In genomic region chr3:123066599-123066895, GRCh38 we compare ENCODE assay signal across 8 cellular contexts. TPM values are rescaled to one million over a fixed set of nuclear protein-coding genes. Genes with fewer than 3 reads are reported as not detected.
DNase-seq lines count a peak whose midpoint lies in the region; ATAC-seq and TF ChIP-seq lines count a peak whose summit lies in the region.

No MANE protein-coding gene starts in this region.

- no peaks in the 10 kb centered on the region for H3F3A ChIP-seq in DOHH2 (ENCODE audit: control insufficient read depth, insufficient read depth)

- H3K9me3 ChIP-seq in DOHH2 (ENCODE audit: control insufficient read depth, insufficient read depth, low read length): no peaks in the 10 kb centered on the region
- H3K9me3 ChIP-seq in prostate gland: no peaks in the 10 kb centered on the region

- WGBS in prostate gland: 8% methylated on average over 6 of the region's 6 CpGs

- intact Hi-C loops in prostate gland (cut with DNase I): no loop called here

- peaks cover 11% of the 10 kb centered on the region for H3K4me1 ChIP-seq in DOHH2 (ENCODE audit: control insufficient read depth, low read length)
- H3K4me1 ChIP-seq in prostate gland (replicated peaks): peaks cover 5% of the 10 kb centered on the region

- no peak for DNase-seq in fibroblast of pulmonary artery (ENCODE audit: low read depth)
- no peak for DNase-seq in prostate gland (ENCODE audit: low spot score)
- no peak for DNase-seq in C1 segment of cervical spinal cord (lab: John Stamatoyannopoulos, UW)
- no peak for DNase-seq in COR-L47 (lab: John Stamatoyannopoulos, UW)

- no peaks in the 10 kb centered on the region for H4K20me1 ChIP-seq in DOHH2 (ENCODE audit: control insufficient read depth, insufficient read depth, low read depth, low read length)

- TF ChIP-seq CTCF in DOHH2 (IDR thresholded peaks at IDR 0.05; ENCODE audit: low read depth, low read length, poor library complexity, severe bottlenecking) (no peak), fibroblast of pulmonary artery (IDR thresholded peaks at IDR 0.05; ENCODE audit: low read length, missing control alignments) (no peak), prostate gland (IDR thresholded peaks at IDR 0.05) (no peak)

- H3K4me2 ChIP-seq in DOHH2 (ENCODE audit: low read length): peak overlapping the region; percentile 79

- no peaks in the 10 kb centered on the region for H3K9me2 ChIP-seq in DOHH2 (replicated peaks; ENCODE audit: control insufficient read depth, low read length)

- H3K79me2 ChIP-seq in DOHH2 (ENCODE audit: control insufficient read depth, low read length): peaks cover 28% of the 10 kb centered on the region

- H3K27ac ChIP-seq in DOHH2 (ENCODE audit: low read depth, low read length) (no peak overlapping the region), prostate gland (peak overlapping the region; percentile 71 to 76)

- H3K36me3 ChIP-seq in DOHH2 (ENCODE audit: control insufficient read depth, low read length) (no peaks in the 10 kb centered on the region), prostate gland (no peaks in the 10 kb centered on the region)

- no peak for TF ChIP-seq POLR2A in prostate gland (IDR thresholded peaks at IDR 0.05)

- ATAC-seq in SK-N-SH treated with all-trans-retinoic acid at 6 μM for 48 hours (peak; percentile 10; the same call in 1 of the 3 replicates), HG03025 (IDR thresholded peaks at IDR 0.05; ENCODE audit: low FRiP score, unreplicated experiment) (no peak), HG02970 (IDR thresholded peaks at IDR 0.05; ENCODE audit: low FRiP score, unreplicated experiment) (no peak)

- H3K27me3 ChIP-seq in DOHH2 (ENCODE audit: control insufficient read depth, low read length) (peaks cover 24% of the 10 kb centered on the region), prostate gland (replicated peaks; ENCODE audit: insufficient read depth) (no peaks in the 10 kb centered on the region)

- H3K4me3 ChIP-seq in DOHH2 (ENCODE audit: low read length) (peak overlapping the region; percentile 76), fibroblast of pulmonary artery (replicated peaks; ENCODE audit: low read depth, low read length) (peak overlapping the region; percentile 86), prostate gland (peak overlapping the region; percentile 74 to 92)

TF ChIP-seq in SK-N-SH treated with all-trans-retinoic acid at 6 μM for 48 hours, 23 proteins besides CTCF, POLR2A, EP300 and RAD21:
- TF ChIP-seq CSRNP3 (CRISPR knock-in tag; IDR thresholded peaks at IDR 0.05): no peak
- TF ChIP-seq GLIS3 (CRISPR knock-in tag; IDR thresholded peaks at IDR 0.05): no peak
- TF ChIP-seq BACH2 (CRISPR knock-in tag; IDR thresholded peaks at IDR 0.05; ENCODE audit: borderline replicate concordance): no peak
- no peak for TF ChIP-seq ZFP30 (CRISPR knock-in tag; IDR thresholded peaks at IDR 0.05)
- no peak for TF ChIP-seq OSR1 (CRISPR knock-in tag; IDR thresholded peaks at IDR 0.05)
- no peak for TF ChIP-seq TCF4 (CRISPR knock-in tag; IDR thresholded peaks at IDR 0.05; ENCODE audit: borderline replicate concordance)
- TF ChIP-seq ZNF8 (CRISPR knock-in tag; IDR thresholded peaks at IDR 0.05): no peak
- TF ChIP-seq TOX (CRISPR knock-in tag; IDR thresholded peaks at IDR 0.05; ENCODE audit: borderline replicate concordance): no peak
- TF ChIP-seq PATZ1 (CRISPR knock-in tag; IDR thresholded peaks at IDR 0.05; ENCODE audit: borderline replicate concordance): no peak
- no peak for TF ChIP-seq SNAI2 (CRISPR knock-in tag; IDR thresholded peaks at IDR 0.05)
- TF ChIP-seq ZNF565 (CRISPR knock-in tag; conservative IDR thresholded peaks at IDR 0.05; ENCODE audit: low read depth): no peak
- TF ChIP-seq TSHZ2 (CRISPR knock-in tag; IDR thresholded peaks at IDR 0.05): no peak
- no peak for TF ChIP-seq ESRRG (CRISPR knock-in tag; IDR thresholded peaks at IDR 0.05)
- TF ChIP-seq CREB5 (CRISPR knock-in tag; IDR thresholded peaks at IDR 0.05; ENCODE audit: low read depth): no peak
- TF ChIP-seq ARNTL (CRISPR knock-in tag; IDR thresholded peaks at IDR 0.05; ENCODE audit: borderline replicate concordance, low read depth): no peak

RNA-seq across cellular contexts. Expression of gene PDIA5, which starts 0.3 kb away (rescaled TPM):
- 10 to 100 TPM; 67.9 to 75.9 TPM for total RNA-seq in prostate gland

RNA-seq across cellular contexts. Expression of gene SEMA5B, which starts 39.0 kb away (rescaled TPM):
- 1 to 10 TPM in 1 of 2 donors, under 1 TPM in 1; 0.09 to 2.9 TPM for total RNA-seq in prostate gland
